Comparison of ENCODE assay signal across 8 cellular contexts in the genomic region with DNA sequence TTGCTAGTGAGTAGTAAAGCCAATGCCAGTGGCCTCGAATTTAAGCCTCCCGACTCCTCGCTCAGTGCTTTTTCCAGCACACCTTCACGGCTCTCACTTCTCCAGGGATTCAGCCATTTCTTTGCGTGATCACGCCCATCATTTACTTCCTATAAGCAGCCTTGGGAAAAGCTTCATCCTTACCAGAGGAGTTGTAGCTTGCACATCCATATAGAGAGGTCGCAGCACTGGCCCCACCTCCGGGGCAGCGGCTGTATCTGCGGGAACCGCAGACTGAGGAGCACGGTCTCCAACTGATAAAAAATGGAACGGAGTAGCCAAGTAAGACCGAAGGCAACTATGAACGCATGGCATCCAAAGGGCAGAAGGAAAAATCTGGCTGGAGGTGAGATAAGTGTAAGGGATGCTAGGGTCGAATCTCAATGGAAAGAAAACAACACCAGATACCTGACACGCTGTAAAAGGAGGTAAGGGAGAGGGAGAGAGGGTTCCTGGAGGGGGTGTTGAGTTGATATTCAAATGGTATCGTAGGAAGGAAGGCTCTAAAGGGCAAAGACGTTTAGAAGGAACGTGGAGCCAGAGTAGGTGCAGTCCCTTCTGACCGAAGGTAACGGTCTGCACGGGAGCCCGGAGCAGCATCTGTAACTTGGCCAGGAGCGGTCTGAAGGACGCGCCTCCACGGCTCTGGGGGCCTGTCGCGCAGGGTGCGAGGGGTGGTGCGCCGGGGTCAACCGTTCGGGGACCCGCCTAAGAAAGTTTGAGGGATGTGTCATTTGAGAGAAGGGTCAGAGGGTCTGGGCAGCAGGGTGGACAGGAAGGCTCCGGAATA. TPM values are rescaled to one million over a fixed set of nuclear protein-coding genes. Genes with fewer than 3 reads are reported as not detected.
DNase-seq lines count a peak whose midpoint lies in the region; ATAC-seq and TF ChIP-seq lines count a peak whose summit lies in the region.

No MANE protein-coding gene starts in this region.

- H3K4me3 ChIP-seq in AG04449 (ENCODE audit: low read depth, low read length): peak overlapping the region; percentile 98
- H3K4me3 ChIP-seq in gastroesophageal sphincter: peak overlapping the region; percentile 65 to 95
- peak overlapping the region; percentile 67 for H3K4me3 ChIP-seq in ovary

- H3K27me3 ChIP-seq in gastroesophageal sphincter (no peaks in the 10 kb centered on the region), ovary (no peaks in the 10 kb centered on the region)

- ATAC-seq in GM18909 (IDR thresholded peaks at IDR 0.05; ENCODE audit: poor library complexity, unreplicated experiment): peak; percentile 29
- ATAC-seq in HG03521 (IDR thresholded peaks at IDR 0.05; ENCODE audit: unreplicated experiment): peak; percentile 15
- ATAC-seq in activated CD8-positive, alpha-beta T cell treated with anti-CD3 and anti-CD28 coated beads for 36 hours: peak; percentile 41
- ATAC-seq in gastroesophageal sphincter: peak; percentile 35
- ATAC-seq in HG03442 (IDR thresholded peaks at IDR 0.05; ENCODE audit: unreplicated experiment): no peak

- TF ChIP-seq POLR2A in gastroesophageal sphincter (IDR thresholded peaks at IDR 0.05) (no peak), ovary (IDR thresholded peaks at IDR 0.05) (no peak)

- H3K9me3 ChIP-seq in gastroesophageal sphincter: no peaks in the 10 kb centered on the region
- H3K9me3 ChIP-seq in ovary: no peaks in the 10 kb centered on the region

- peaks cover 0 to 41% (median 11%) of the 10 kb centered on the region in 3 donors for H3K4me1 ChIP-seq in gastroesophageal sphincter
- H3K4me1 ChIP-seq in ovary (ENCODE audit: insufficient read depth): peaks cover 7% of the 10 kb centered on the region

- TF ChIP-seq EP300 in gastroesophageal sphincter (IDR thresholded peaks at IDR 0.05) (no peak), ovary (IDR thresholded peaks at IDR 0.05) (no peak)

- H3K36me3 ChIP-seq in gastroesophageal sphincter (peaks cover 0 to 56% of the 10 kb centered on the region in 2 donors), ovary (no peaks in the 10 kb centered on the region)

- no peaks in the 10 kb centered on the region for H3K27me3 Mint-ChIP-seq in activated CD8-positive, alpha-beta T cell treated with anti-CD3 and anti-CD28 coated beads for 36 hours

- TF ChIP-seq CTCF in AG04449 (IDR thresholded peaks at IDR 0.05; ENCODE audit: insufficient read depth, low read length, missing control alignments): no peak
- no peak for TF ChIP-seq CTCF in activated CD8-positive, alpha-beta T cell treated with anti-CD3 and anti-CD28 coated beads for 36 hours (IDR thresholded peaks at IDR 0.05)
- no peak for TF ChIP-seq CTCF in gastroesophageal sphincter (IDR thresholded peaks at IDR 0.05)
- TF ChIP-seq CTCF in ovary (IDR thresholded peaks at IDR 0.05): no peak

- H3K27ac Mint-ChIP-seq in activated CD8-positive, alpha-beta T cell treated with anti-CD3 and anti-CD28 coated beads for 36 hours: peak overlapping the region; percentile 82

- H3K4me3 Mint-ChIP-seq in activated CD8-positive, alpha-beta T cell treated with anti-CD3 and anti-CD28 coated beads for 36 hours: peak overlapping the region; percentile 83

- no peak for DNase-seq in AG04449 (ENCODE audit: low read depth, low spot score)
- peak; percentile 16 for DNase-seq in activated CD8-positive, alpha-beta T cell treated with anti-CD3 and anti-CD28 coated beads for 36 hours
- DNase-seq in ovary: no peak
- no peak for DNase-seq in G401 (ENCODE audit: low spot score)

- WGBS in gastroesophageal sphincter (ENCODE audit: low coverage in 1 of 2), 2 donors: 4 to 12% methylated on average over 9 to 18 of the region's 37 CpGs
- 3 to 5% (median 4%) methylated on average over 37 of the region's 37 CpGs for WGBS in ovary, 3 donors

- intact Hi-C loops in activated CD8-positive, alpha-beta T cell treated with anti-CD3 and anti-CD28 coated beads for 36 hours (cut with micrococcal nuclease): loop anchor here (5.0 kb wide), 1 partner anchor 34 kb away; no protein-coding TSS in a partner anchor
- intact Hi-C loops in ovary (cut with DNase I): loop anchor here in 2 of 4 donors (10.0 kb wide), 2 partner anchors 94 to 224 kb away; no protein-coding TSS in a partner anchor

- in situ Hi-C loops in G401 (cut with HindIII; ENCODE audit: low sequenced_read_pairs): no loop called here

- H3K9me3 Mint-ChIP-seq in activated CD8-positive, alpha-beta T cell treated with anti-CD3 and anti-CD28 coated beads for 36 hours: no peaks in the 10 kb centered on the region

- CTCF ChIA-PET in AG04449 (lab: Yijun Ruan, JAX): no interaction called here
- CTCF ChIA-PET in activated CD8-positive, alpha-beta T cell treated with anti-CD3 and anti-CD28 coated beads for 36 hours (lab: Charles Lee): interaction anchor here (1.3 to 1.5 kb wide), 2 partner anchors 9 to 11 kb away, joined by 4 to 5 read pairs; no protein-coding TSS in a partner anchor

- H3K4me1 Mint-ChIP-seq in activated CD8-positive, alpha-beta T cell treated with anti-CD3 and anti-CD28 coated beads for 36 hours (ENCODE audit: low read depth): peaks cover 31% of the 10 kb centered on the region

- H3K27ac ChIP-seq in gastroesophageal sphincter (peak overlapping the region; percentile 83 to 89 (median 88)), ovary (peak overlapping the region; percentile 65 to 77)

- peaks cover 49% of the 10 kb centered on the region for H3K36me3 Mint-ChIP-seq in activated CD8-positive, alpha-beta T cell treated with anti-CD3 and anti-CD28 coated beads for 36 hours (ENCODE audit: low read depth)

- POLR2A ChIA-PET in AG04449 (lab: Yijun Ruan, JAX): interaction anchor here (1.0 kb wide), 1 partner anchor 44 kb away, joined by 3 read pairs; no protein-coding TSS in a partner anchor
- POLR2A ChIA-PET in activated CD8-positive, alpha-beta T cell treated with anti-CD3 and anti-CD28 coated beads for 36 hours (lab: Charles Lee): interaction anchor here (0.7 to 35.7 kb wide), 4 partner anchors 19 to 80 kb away, joined by 3 to 1214 read pairs (median 20); a partner anchor contains a TSS

RNA-seq across cellular contexts. Expression of a gene that starts 0.6 kb away (rescaled TPM):
- total RNA-seq in activated CD8-positive, alpha-beta T cell treated with anti-CD3 and anti-CD28 coated beads for 36 hours: 10 to 100 TPM; 39.7 to 40.8 TPM
- 10 to 100 TPM; 16.8 to 40.0 (median 31.4) TPM for total RNA-seq in gastroesophageal sphincter
- 10 to 100 TPM; 17.3 to 33.7 (median 29.4) TPM for total RNA-seq in ovary
- 10 to 100 TPM; 26.8 to 58.1 TPM for polyA plus RNA-seq in ovary
- 77.7 and 89.4 TPM in 2 replicates for total RNA-seq in G401 (2014; rRNA removed; shearing (Covaris generic))

RNA-seq across cellular contexts. Expression of a gene that starts 0.7 kb away (rescaled TPM):
- total RNA-seq in activated CD8-positive, alpha-beta T cell treated with anti-CD3 and anti-CD28 coated beads for 36 hours: 100 to 1,000 TPM; 146 to 148 TPM
- total RNA-seq in gastroesophageal sphincter (100 to 1,000 TPM; 158 to 312 (median 228) TPM), ovary (100 to 1,000 TPM in 6 of 7 donors, 10 to 100 TPM in 1; 98.7 to 404 (median 112) TPM)
- polyA plus RNA-seq in ovary: 100 to 1,000 TPM in 1 of 2 donors, 10 to 100 TPM in 1; 23.2 to 195 TPM
- total RNA-seq in G401 (2014; rRNA removed; shearing (Covaris generic)): 152 and 320 TPM in 2 replicates

RNA-seq across cellular contexts. Expression of a gene that starts 33.8 kb away (rescaled TPM):
- total RNA-seq in activated CD8-positive, alpha-beta T cell treated with anti-CD3 and anti-CD28 coated beads for 36 hours: 100 to 1,000 TPM; 308 to 324 TPM
- 100 to 1,000 TPM in 2 of 4 donors, 10 to 100 TPM in 2; 43.8 to 131 (median 95.2) TPM for total RNA-seq in gastroesophageal sphincter
- total RNA-seq in ovary: 100 to 1,000 TPM in 6 of 7 donors, 10 to 100 TPM in 1; 97.5 to 173 (median 165) TPM
- polyA plus RNA-seq in ovary: 100 to 1,000 TPM; 127 to 129 TPM
- 49.2 and 87.2 TPM in 2 replicates for total RNA-seq in G401 (2014; rRNA removed; shearing (Covaris generic))

RNA-seq across cellular contexts. Expression of a gene that starts 33.8 kb away (rescaled TPM):
- total RNA-seq in activated CD8-positive, alpha-beta T cell treated with anti-CD3 and anti-CD28 coated beads for 36 hours: 100 to 1,000 TPM; 111 to 114 TPM
- total RNA-seq in gastroesophageal sphincter: 10 to 100 TPM; 18.9 to 36.3 (median 29.5) TPM
- 100 to 1,000 TPM in 5 of 7 donors, 10 to 100 TPM in 2; 30.0 to 130 (median 107) TPM for total RNA-seq in ovary
- 10 to 100 TPM; 20.4 to 63.5 TPM for polyA plus RNA-seq in ovary
- 72.7 and 80.0 TPM in 2 replicates for total RNA-seq in G401 (2014; rRNA removed; shearing (Covaris generic))

RNA-seq across cellular contexts. Expression of a gene that starts 43.5 kb away (rescaled TPM):
- total RNA-seq in activated CD8-positive, alpha-beta T cell treated with anti-CD3 and anti-CD28 coated beads for 36 hours: 100 to 1,000 TPM; 317 to 321 TPM
- total RNA-seq in gastroesophageal sphincter (100 to 1,000 TPM; 159 to 369 (median 238) TPM), ovary (100 to 1,000 TPM; 277 to 389 (median 356) TPM)
- polyA plus RNA-seq in ovary: 100 to 1,000 TPM; 247 to 269 TPM
- total RNA-seq in G401 (2014; rRNA removed; shearing (Covaris generic)): 275 and 324 TPM in 2 replicates
